Comparison of ENCODE assay signal across 2 cellular contexts in the genomic region with DNA sequence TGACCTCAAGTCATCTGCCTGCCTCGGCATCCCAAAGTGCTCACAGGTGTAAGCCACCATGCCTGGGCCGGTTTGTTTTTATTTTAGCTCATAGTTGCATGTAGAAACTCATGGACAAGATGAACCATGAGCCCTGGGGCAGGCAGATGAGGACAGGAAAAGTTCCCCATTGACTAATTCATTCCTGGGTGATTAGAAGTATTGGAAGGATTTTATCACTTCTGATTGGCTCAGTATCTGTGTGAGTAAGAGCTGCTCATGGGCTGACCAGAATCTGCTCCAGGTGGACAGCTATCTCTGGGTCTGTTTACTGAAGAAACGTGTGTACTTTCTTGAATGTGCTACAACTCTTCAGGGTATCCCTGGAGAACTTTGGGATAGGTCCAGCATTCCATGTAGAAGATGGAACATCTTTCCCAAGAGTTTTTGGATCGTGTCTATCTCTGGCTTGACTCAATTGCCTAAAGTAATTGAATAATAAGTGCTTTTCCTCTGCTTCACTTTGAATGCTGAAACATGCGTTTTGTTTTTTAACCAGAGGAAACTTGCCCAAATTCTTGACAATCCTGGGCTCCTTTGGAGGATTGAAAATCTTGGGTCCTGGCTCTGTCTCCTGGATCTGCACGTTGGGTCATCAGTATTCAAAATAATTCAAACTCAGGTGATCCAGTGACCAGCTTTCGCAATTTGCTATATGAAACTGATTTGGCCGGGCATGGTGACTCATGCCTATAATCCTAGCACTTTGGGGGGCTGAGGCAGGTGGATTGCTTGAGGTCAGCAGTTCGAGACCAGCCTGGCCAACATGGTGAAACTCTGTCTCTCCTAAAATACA.
TF ChIP-seq lines count a peak whose summit lies in the region.

No MANE protein-coding gene starts in this region.

TF ChIP-seq in IMR-90, 13 proteins besides CTCF, POLR2A, EP300 and RAD21:
- TF ChIP-seq, protein P1, sequence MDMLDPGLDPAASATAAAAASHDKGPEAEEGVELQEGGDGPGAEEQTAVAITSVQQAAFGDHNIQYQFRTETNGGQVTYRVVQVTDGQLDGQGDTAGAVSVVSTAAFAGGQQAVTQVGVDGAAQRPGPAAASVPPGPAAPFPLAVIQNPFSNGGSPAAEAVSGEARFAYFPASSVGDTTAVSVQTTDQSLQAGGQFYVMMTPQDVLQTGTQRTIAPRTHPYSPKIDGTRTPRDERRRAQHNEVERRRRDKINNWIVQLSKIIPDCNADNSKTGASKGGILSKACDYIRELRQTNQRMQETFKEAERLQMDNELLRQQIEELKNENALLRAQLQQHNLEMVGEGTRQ (IDR thresholded peaks at IDR 0.05; ENCODE audit: low read depth, low read length): no peak
- no peak for TF ChIP-seq CEBPB (IDR thresholded peaks at IDR 0.05; ENCODE audit: low read depth, low read length)
- no peak for TF ChIP-seq BHLHE40 (IDR thresholded peaks at IDR 0.05; ENCODE audit: low read depth, low read length)
- no peak for TF ChIP-seq RCOR1 (IDR thresholded peaks at IDR 0.05; ENCODE audit: insufficient replicate concordance, low read length)
- TF ChIP-seq, protein P2, sequence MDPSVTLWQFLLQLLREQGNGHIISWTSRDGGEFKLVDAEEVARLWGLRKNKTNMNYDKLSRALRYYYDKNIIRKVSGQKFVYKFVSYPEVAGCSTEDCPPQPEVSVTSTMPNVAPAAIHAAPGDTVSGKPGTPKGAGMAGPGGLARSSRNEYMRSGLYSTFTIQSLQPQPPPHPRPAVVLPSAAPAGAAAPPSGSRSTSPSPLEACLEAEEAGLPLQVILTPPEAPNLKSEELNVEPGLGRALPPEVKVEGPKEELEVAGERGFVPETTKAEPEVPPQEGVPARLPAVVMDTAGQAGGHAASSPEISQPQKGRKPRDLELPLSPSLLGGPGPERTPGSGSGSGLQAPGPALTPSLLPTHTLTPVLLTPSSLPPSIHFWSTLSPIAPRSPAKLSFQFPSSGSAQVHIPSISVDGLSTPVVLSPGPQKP (IDR thresholded peaks at IDR 0.05; ENCODE audit: borderline replicate concordance, low read depth, low read length): no peak
- TF ChIP-seq SMC3 (IDR thresholded peaks at IDR 0.05; ENCODE audit: low read depth, low read length): no peak
- no peak for TF ChIP-seq MXI1 (IDR thresholded peaks at IDR 0.05; ENCODE audit: borderline replicate concordance, low read depth, low read length)
- no peak for TF ChIP-seq NFE2L2 (IDR thresholded peaks at IDR 0.05; ENCODE audit: low read depth, low read length)
- TF ChIP-seq CHD1 (IDR thresholded peaks at IDR 0.05; ENCODE audit: low read depth, low read length): no peak
- TF ChIP-seq MAZ (IDR thresholded peaks at IDR 0.05; ENCODE audit: borderline replicate concordance, low read depth, low read length): no peak

TF ChIP-seq in H1, 55 proteins besides CTCF, POLR2A, EP300 and RAD21:
- TF ChIP-seq TEAD4 (IDR thresholded peaks at IDR 0.05; ENCODE audit: low read depth, low read length) (no peak), SAP30 (IDR thresholded peaks at IDR 0.05; ENCODE audit: insufficient read depth, insufficient replicate concordance, low read length) (no peak), SUZ12 (IDR thresholded peaks at IDR 0.05; ENCODE audit: low read length) (no peak), CBX5 (IDR thresholded peaks at IDR 0.05; ENCODE audit: low read depth, low read length) (no peak), CHD1 (IDR thresholded peaks at IDR 0.05; ENCODE audit: low read depth, low read length) (no peak)
- TF ChIP-seq, protein P1 (IDR thresholded peaks at IDR 0.05; ENCODE audit: low read length): no peak
